ENCODE assay signal across 16 cellular contexts in genomic region chr5:139075066-139076050, GRCh38.
DNase-seq lines count a peak whose midpoint lies in the region; ATAC-seq and TF ChIP-seq lines count a peak whose summit lies in the region.
"Had no signal": no experiment of that assay in that cellular context is flagged by ENCODE, and none has a peak within 500 bp of the region (broad histone marks: within the 10 kb centered on the region; RNA-seq: fewer than 3 reads in every experiment).

No MANE protein-coding gene starts in this region.

- no peak for TF ChIP-seq POLR2A in NB4 (IDR thresholded peaks at IDR 0.05; ENCODE audit: extremely low read depth, insufficient read length)

- peaks cover 2% of the 10 kb centered on the region for H3K27me3 Mint-ChIP-seq in nephron progenitor cell (ENCODE audit: low read depth, poor library complexity)
- H3K27me3 Mint-ChIP-seq in activated naive CD8-positive, alpha-beta T cell treated with anti-CD3 and anti-CD28 coated beads, Interleukin-2, amount 50 U/mL, for 24 hours: no peaks in the 10 kb centered on the region
- H3K27me3 Mint-ChIP-seq: stimulated activated memory B cell treated with anti-CD40 and anti-IgM and Interleukin-4, amounts not matched to agents 10 μg/mL and 1 μg/mL and 100 μg/mL, for 72 hours had no signal

- peak; percentile 45 for DNase-seq in AG08395 (ENCODE audit: low spot score)
- peak; percentile 23 for DNase-seq in NB4 (ENCODE audit: low read depth)
- peak; percentile 40 for DNase-seq in fibroblast of the aortic adventitia (ENCODE audit: low read depth)
- DNase-seq in nephron progenitor cell: no peak
- no peak for DNase-seq in A172 (ENCODE audit: low spot score)
- DNase-seq in activated naive CD8-positive, alpha-beta T cell treated with anti-CD3 and anti-CD28 coated beads, Interleukin-2, amount 50 U/mL, for 24 hours: no peak
- DNase-seq: activated gamma-delta T cell treated with Interleukin-2 at 50 U/mL for 16 hours, COR-L47, NCI-H226 had no signal

- no peak for TF ChIP-seq CTCF in NB4 (IDR thresholded peaks at IDR 0.05; ENCODE audit: low read depth, low read length)
- TF ChIP-seq CTCF in fibroblast of the aortic adventitia (IDR thresholded peaks at IDR 0.05; ENCODE audit: insufficient read depth, low read length): no peak
- TF ChIP-seq CTCF in nephron progenitor cell (IDR thresholded peaks at IDR 0.05): no peak

- H3K9me3 Mint-ChIP-seq in nephron progenitor cell: no peaks in the 10 kb centered on the region
- no peaks in the 10 kb centered on the region for H3K9me3 Mint-ChIP-seq in activated naive CD8-positive, alpha-beta T cell treated with anti-CD3 and anti-CD28 coated beads, Interleukin-2, amount 50 U/mL, for 24 hours
- H3K9me3 Mint-ChIP-seq: stimulated activated memory B cell treated with anti-CD40 and anti-IgM and Interleukin-4, amounts not matched to agents 10 μg/mL and 1 μg/mL and 100 μg/mL, for 72 hours had no signal

- peak overlapping the region; percentile 74 for H3K27ac Mint-ChIP-seq in nephron progenitor cell
- H3K27ac Mint-ChIP-seq in activated naive CD8-positive, alpha-beta T cell treated with anti-CD3 and anti-CD28 coated beads, Interleukin-2, amount 50 U/mL, for 24 hours: no peak overlapping the region
- H3K27ac Mint-ChIP-seq: stimulated activated memory B cell treated with anti-CD40 and anti-IgM and Interleukin-4, amounts not matched to agents 10 μg/mL and 1 μg/mL and 100 μg/mL, for 72 hours had no signal

- ATAC-seq in GM21529 (IDR thresholded peaks at IDR 0.05; ENCODE audit: unreplicated experiment): no peak
- ATAC-seq in GM18870 (IDR thresholded peaks at IDR 0.05; ENCODE audit: unreplicated experiment): no peak
- ATAC-seq in activated naive CD8-positive, alpha-beta T cell treated with anti-CD3 and anti-CD28 coated beads, Interleukin-2, amount 50 U/mL, for 24 hours: no peak
- ATAC-seq: activated CD4-positive, CD25-positive, alpha-beta regulatory T cell treated with anti-CD3 and anti-CD28 coated beads, Interleukin-2, amount 50 U/mL, for 24 hours; HCT116; stimulated activated memory B cell treated with anti-CD40 and anti-IgM and Interleukin-4, amounts not matched to agents 10 μg/mL and 1 μg/mL and 100 μg/mL, for 72 hours had no signal

- H3K4me3 Mint-ChIP-seq in nephron progenitor cell: no peak overlapping the region
- no peak overlapping the region for H3K4me3 Mint-ChIP-seq in activated naive CD8-positive, alpha-beta T cell treated with anti-CD3 and anti-CD28 coated beads, Interleukin-2, amount 50 U/mL, for 24 hours
- H3K4me3 Mint-ChIP-seq: stimulated activated memory B cell treated with anti-CD40 and anti-IgM and Interleukin-4, amounts not matched to agents 10 μg/mL and 1 μg/mL and 100 μg/mL, for 72 hours had no signal

- peaks cover 44% of the 10 kb centered on the region for H3K4me1 Mint-ChIP-seq in nephron progenitor cell
- H3K4me1 Mint-ChIP-seq in activated naive CD8-positive, alpha-beta T cell treated with anti-CD3 and anti-CD28 coated beads, Interleukin-2, amount 50 U/mL, for 24 hours: peaks cover 5% of the 10 kb centered on the region

- H3K4me3 ChIP-seq in NB4 (ENCODE audit: low read depth, low read length) (no peak overlapping the region), fibroblast of the aortic adventitia (ENCODE audit: low read depth, low read length) (no peak overlapping the region)
- H3K4me3 ChIP-seq: esophagus muscularis mucosa, skin epidermis had no signal

- no peaks in the 10 kb centered on the region for H3K36me3 Mint-ChIP-seq in nephron progenitor cell (ENCODE audit: low read depth)
- no peaks in the 10 kb centered on the region for H3K36me3 Mint-ChIP-seq in activated naive CD8-positive, alpha-beta T cell treated with anti-CD3 and anti-CD28 coated beads, Interleukin-2, amount 50 U/mL, for 24 hours (ENCODE audit: low read depth)
- H3K36me3 Mint-ChIP-seq: stimulated activated memory B cell treated with anti-CD40 and anti-IgM and Interleukin-4, amounts not matched to agents 10 μg/mL and 1 μg/mL and 100 μg/mL, for 72 hours had no signal

Comparison
In these comparisons a context has a peak if more than half of its experiments do, and no peak if none do; other contexts are left out.
1. DNase-seq: peak in AG08395 (single experiment), NB4 (single experiment) and fibroblast of the aortic adventitia (single experiment); none in nephron progenitor cell (single experiment), A172 (single experiment) and activated naive CD8-positive, alpha-beta T cell treated with anti-CD3 and anti-CD28 coated beads, Interleukin-2, amount 50 U/mL, for 24 hours (single experiment).